ENCODE assay signal across 35 cellular contexts in genomic region chr5:179044765-179045164, GRCh38. TPM values are rescaled to one million over a fixed set of nuclear protein-coding genes. Genes with fewer than 3 reads are reported as not detected.
"Had no signal": no experiment of that assay in that cellular context is flagged by ENCODE, and none has a peak within 500 bp of the region (broad histone marks: within the 10 kb centered on the region; RNA-seq: fewer than 3 reads in every experiment).

No MANE protein-coding gene starts in this region.

- H3K4me1 ChIP-seq: left ventricle myocardium inferior, right atrium auricular region, right lobe of liver, stomach, testis, thyroid gland, transverse colon, upper lobe of left lung, vagina had no signal

- H3K4me3 ChIP-seq: left ventricle myocardium inferior, lung, mucosa of descending colon, ovary, right atrium auricular region, right lobe of liver, smooth muscle cell, stomach, testis, thyroid gland, transverse colon, upper lobe of left lung, vagina had no signal

- H3K36me3 ChIP-seq: left ventricle myocardium inferior, ovary, right atrium auricular region, right lobe of liver, stomach, thyroid gland, transverse colon, upper lobe of left lung, vagina had no signal

- ATAC-seq: mucosa of descending colon; naive thymus-derived CD4-positive, alpha-beta T cell; natural killer cell treated with Interleukin-12 subunit alpha and Interleukin-12 subunit beta and Interleukin-15 and Interleukin-18, amount 100 ng/mL, for 72 hours; right lobe of liver; stimulated activated naive B cell treated with anti-CD40 and anti-IgM and Interleukin-4, amounts not matched to agents 10 μg/mL and 1 μg/mL and 100 μg/mL, for 72 hours; stimulated activated naive CD8-positive, alpha-beta T cell treated with anti-CD3 and anti-CD28 coated beads, Interleukin-15, Interleukin-2, amounts not matched to agents 100 U/mL and 50 U/mL, for 24 hours had no signal

- H3K4me3 Mint-ChIP-seq: naive thymus-derived CD4-positive, alpha-beta T cell; natural killer cell treated with Interleukin-12 subunit alpha and Interleukin-12 subunit beta and Interleukin-15 and Interleukin-18, amount 100 ng/mL, for 72 hours; stimulated activated naive B cell treated with anti-CD40 and anti-IgM and Interleukin-4, amounts not matched to agents 10 μg/mL and 1 μg/mL and 100 μg/mL, for 72 hours had no signal

- H3K27ac ChIP-seq: left ventricle myocardium inferior, ovary, right atrium auricular region, right lobe of liver, stomach, testis, thyroid gland, transverse colon, upper lobe of left lung, vagina had no signal

- H3K9me3 ChIP-seq: ovary, right atrium auricular region, testis, thyroid gland, vagina had no signal

- H3K27ac Mint-ChIP-seq: naive thymus-derived CD4-positive, alpha-beta T cell; natural killer cell treated with Interleukin-12 subunit alpha and Interleukin-12 subunit beta and Interleukin-15 and Interleukin-18, amount 100 ng/mL, for 72 hours; progenitor cell of endocrine pancreas; stimulated activated naive B cell treated with anti-CD40 and anti-IgM and Interleukin-4, amounts not matched to agents 10 μg/mL and 1 μg/mL and 100 μg/mL, for 72 hours had no signal

- H3K4me1 Mint-ChIP-seq: naive thymus-derived CD4-positive, alpha-beta T cell had no signal

- H3K4me2 ChIP-seq: smooth muscle cell had no signal

- H3K27me3 Mint-ChIP-seq: progenitor cell of endocrine pancreas had no signal

- DNase-seq: hypothalamus; islet precursor cell; left ventricle myocardium inferior; midbrain; mucosa of descending colon; naive thymus-derived CD4-positive, alpha-beta T cell; ovary; right lobe of liver; stimulated activated CD4-positive, alpha-beta T cell treated with anti-CD3 and anti-CD28 coated beads, Interleukin-12 subunit alpha, Interleukin-12 subunit beta, amount 100 ng/mL, for 4 hours; stimulated activated CD4-positive, alpha-beta T cell treated with anti-CD3 and anti-CD28 coated beads, Interleukin-15, amount 100 ng/mL, for 24 hours; stimulated activated CD4-positive, alpha-beta T cell treated with anti-CD3 and anti-CD28 coated beads, Interleukin-2, amount 100 ng/mL, for 24 hours; stimulated activated CD4-positive, alpha-beta T cell treated with anti-CD3 and anti-CD28 coated beads, Interleukin-4, amount 100 ng/mL, for 1 hour; stimulated activated naive B cell treated with anti-CD40 and anti-IgM and Interleukin-4, amounts not matched to agents 10 μg/mL and 1 μg/mL and 100 μg/mL, for 72 hours; stimulated activated naive CD8-positive, alpha-beta T cell treated with anti-CD3 and anti-CD28 coated beads, Interleukin-15, Interleukin-2, amounts not matched to agents 100 U/mL and 50 U/mL, for 24 hours; stomach; testis; thyroid gland; transverse colon; upper lobe of left lung had no signal

- H3K27me3 ChIP-seq: ovary, right atrium auricular region, right lobe of liver, stomach, testis, thyroid gland, transverse colon, upper lobe of left lung, vagina had no signal

RNA-seq across cellular contexts. Expression of gene GRM6, which starts 49.6 kb away (rescaled TPM):
- total RNA-seq: kidney epithelial cell; left ventricle myocardium inferior; lower leg skin; lung; mesenteric fat pad; mucosa of descending colon; myocyte; naive thymus-derived CD4-positive, alpha-beta T cell; natural killer cell treated with Interleukin-12 subunit alpha and Interleukin-12 subunit beta and Interleukin-15 and Interleukin-18, amount 100 ng/mL, for 72 hours; omental fat pad; ovary; progenitor cell of endocrine pancreas; pulmonary artery endothelial cell; renal cortical epithelial cell; right atrium auricular region; skeletal muscle tissue; smooth muscle cell; stomach; thyroid gland; transverse colon; upper lobe of left lung; urinary bladder; vagina had no signal
- polyA plus RNA-seq: lung; naive thymus-derived CD4-positive, alpha-beta T cell; neural cell; ovary; smooth muscle cell; stomach; urinary bladder had no signal
